Comparison of ENCODE assay signal across 1 cellular context in genomic region chr19:13834308-13834790, GRCh38.
TF ChIP-seq lines count a peak whose summit lies in the region.

No MANE protein-coding gene starts in this region.

TF ChIP-seq in GM23338, 12 proteins besides CTCF, POLR2A, EP300 and RAD21 (continued from another document):
- TF ChIP-seq REST (IDR thresholded peaks at IDR 0.05; ENCODE audit: unreplicated experiment) (no peak), CREB1 (CRISPR knock-in tag; IDR thresholded peaks at IDR 0.05; ENCODE audit: low read depth) (no peak)
